Comparison of ENCODE assay signal across 2 cellular contexts in genomic region chr6:52360601-52361346, GRCh38.
TF ChIP-seq lines count a peak whose summit lies in the region.

No MANE protein-coding gene starts in this region.

TF ChIP-seq in SK-N-SH, 30 proteins besides CTCF, POLR2A, EP300 and RAD21 (continued from another document):
- TF ChIP-seq, protein P1, sequence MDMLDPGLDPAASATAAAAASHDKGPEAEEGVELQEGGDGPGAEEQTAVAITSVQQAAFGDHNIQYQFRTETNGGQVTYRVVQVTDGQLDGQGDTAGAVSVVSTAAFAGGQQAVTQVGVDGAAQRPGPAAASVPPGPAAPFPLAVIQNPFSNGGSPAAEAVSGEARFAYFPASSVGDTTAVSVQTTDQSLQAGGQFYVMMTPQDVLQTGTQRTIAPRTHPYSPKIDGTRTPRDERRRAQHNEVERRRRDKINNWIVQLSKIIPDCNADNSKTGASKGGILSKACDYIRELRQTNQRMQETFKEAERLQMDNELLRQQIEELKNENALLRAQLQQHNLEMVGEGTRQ (IDR thresholded peaks at IDR 0.05; ENCODE audit: borderline replicate concordance, low read depth, low read length): no peak
- TF ChIP-seq JUND (IDR thresholded peaks at IDR 0.05) (no peak), FOXM1 (IDR thresholded peaks at IDR 0.05; ENCODE audit: low read depth) (no peak), NRF1 (IDR thresholded peaks at IDR 0.05; ENCODE audit: low read depth, low read length) (no peak), SIN3A (IDR thresholded peaks at IDR 0.05; ENCODE audit: borderline replicate concordance, low read depth, low read length) (no peak), GATA2 (CRISPR knock-in tag; IDR thresholded peaks at IDR 0.05) (no peak), MEF2A (IDR thresholded peaks at IDR 0.05; ENCODE audit: borderline replicate concordance, low read depth) (no peak), SMC3 (IDR thresholded peaks at IDR 0.05; ENCODE audit: low read depth, low read length) (no peak), FOSL2 (IDR thresholded peaks at IDR 0.05; ENCODE audit: borderline replicate concordance, low read depth) (no peak)
- TF ChIP-seq, protein P2, sequence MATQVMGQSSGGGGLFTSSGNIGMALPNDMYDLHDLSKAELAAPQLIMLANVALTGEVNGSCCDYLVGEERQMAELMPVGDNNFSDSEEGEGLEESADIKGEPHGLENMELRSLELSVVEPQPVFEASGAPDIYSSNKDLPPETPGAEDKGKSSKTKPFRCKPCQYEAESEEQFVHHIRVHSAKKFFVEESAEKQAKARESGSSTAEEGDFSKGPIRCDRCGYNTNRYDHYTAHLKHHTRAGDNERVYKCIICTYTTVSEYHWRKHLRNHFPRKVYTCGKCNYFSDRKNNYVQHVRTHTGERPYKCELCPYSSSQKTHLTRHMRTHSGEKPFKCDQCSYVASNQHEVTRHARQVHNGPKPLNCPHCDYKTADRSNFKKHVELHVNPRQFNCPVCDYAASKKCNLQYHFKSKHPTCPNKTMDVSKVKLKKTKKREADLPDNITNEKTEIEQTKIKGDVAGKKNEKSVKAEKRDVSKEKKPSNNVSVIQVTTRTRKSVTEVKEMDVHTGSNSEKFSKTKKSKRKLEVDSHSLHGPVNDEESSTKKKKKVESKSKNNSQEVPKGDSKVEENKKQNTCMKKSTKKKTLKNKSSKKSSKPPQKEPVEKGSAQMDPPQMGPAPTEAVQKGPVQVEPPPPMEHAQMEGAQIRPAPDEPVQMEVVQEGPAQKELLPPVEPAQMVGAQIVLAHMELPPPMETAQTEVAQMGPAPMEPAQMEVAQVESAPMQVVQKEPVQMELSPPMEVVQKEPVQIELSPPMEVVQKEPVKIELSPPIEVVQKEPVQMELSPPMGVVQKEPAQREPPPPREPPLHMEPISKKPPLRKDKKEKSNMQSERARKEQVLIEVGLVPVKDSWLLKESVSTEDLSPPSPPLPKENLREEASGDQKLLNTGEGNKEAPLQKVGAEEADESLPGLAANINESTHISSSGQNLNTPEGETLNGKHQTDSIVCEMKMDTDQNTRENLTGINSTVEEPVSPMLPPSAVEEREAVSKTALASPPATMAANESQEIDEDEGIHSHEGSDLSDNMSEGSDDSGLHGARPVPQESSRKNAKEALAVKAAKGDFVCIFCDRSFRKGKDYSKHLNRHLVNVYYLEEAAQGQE (IDR thresholded peaks at IDR 0.05; ENCODE audit: low read depth, low read length): no peak
- TF ChIP-seq, protein P3, sequence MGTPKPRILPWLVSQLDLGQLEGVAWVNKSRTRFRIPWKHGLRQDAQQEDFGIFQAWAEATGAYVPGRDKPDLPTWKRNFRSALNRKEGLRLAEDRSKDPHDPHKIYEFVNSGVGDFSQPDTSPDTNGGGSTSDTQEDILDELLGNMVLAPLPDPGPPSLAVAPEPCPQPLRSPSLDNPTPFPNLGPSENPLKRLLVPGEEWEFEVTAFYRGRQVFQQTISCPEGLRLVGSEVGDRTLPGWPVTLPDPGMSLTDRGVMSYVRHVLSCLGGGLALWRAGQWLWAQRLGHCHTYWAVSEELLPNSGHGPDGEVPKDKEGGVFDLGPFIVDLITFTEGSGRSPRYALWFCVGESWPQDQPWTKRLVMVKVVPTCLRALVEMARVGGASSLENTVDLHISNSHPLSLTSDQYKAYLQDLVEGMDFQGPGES (IDR thresholded peaks at IDR 0.05; ENCODE audit: low read depth, low read length): no peak

TF ChIP-seq in SK-N-SH treated with all-trans-retinoic acid at 6 μM for 48 hours, 23 proteins besides CTCF, POLR2A, EP300 and RAD21 (continued from another document):
- TF ChIP-seq, protein P4, sequence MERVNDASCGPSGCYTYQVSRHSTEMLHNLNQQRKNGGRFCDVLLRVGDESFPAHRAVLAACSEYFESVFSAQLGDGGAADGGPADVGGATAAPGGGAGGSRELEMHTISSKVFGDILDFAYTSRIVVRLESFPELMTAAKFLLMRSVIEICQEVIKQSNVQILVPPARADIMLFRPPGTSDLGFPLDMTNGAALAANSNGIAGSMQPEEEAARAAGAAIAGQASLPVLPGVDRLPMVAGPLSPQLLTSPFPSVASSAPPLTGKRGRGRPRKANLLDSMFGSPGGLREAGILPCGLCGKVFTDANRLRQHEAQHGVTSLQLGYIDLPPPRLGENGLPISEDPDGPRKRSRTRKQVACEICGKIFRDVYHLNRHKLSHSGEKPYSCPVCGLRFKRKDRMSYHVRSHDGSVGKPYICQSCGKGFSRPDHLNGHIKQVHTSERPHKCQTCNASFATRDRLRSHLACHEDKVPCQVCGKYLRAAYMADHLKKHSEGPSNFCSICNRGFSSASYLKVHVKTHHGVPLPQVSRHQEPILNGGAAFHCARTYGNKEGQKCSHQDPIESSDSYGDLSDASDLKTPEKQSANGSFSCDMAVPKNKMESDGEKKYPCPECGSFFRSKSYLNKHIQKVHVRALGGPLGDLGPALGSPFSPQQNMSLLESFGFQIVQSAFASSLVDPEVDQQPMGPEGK (CRISPR knock-in tag; IDR thresholded peaks at IDR 0.05; ENCODE audit: borderline replicate concordance): no peak
- TF ChIP-seq CSDC2 (CRISPR knock-in tag; IDR thresholded peaks at IDR 0.05): no peak
